Comparison of ENCODE assay signal across 8 cellular contexts in the genomic region with DNA sequence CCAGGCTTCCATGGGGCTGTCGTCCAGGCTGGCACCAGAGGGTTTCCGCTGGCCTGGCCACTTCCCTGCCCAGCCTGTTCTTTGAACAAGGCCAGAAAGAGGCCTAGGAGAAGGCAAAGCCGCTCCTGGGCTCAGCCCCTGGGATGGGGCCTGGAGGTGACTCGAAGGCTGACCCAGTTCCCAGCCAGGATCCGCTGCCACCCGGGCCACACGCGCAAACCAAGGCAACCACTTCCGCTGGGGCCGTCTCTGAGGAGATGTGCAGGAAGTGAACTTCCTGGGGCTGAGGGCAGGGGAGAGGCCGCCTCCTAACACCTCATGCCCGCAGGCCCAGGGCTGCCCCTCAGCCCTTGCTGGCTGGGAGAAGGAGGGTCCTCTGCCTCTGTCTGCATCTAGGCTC. TPM values are rescaled to one million over a fixed set of nuclear protein-coding genes. Genes with fewer than 3 reads are reported as not detected.
DNase-seq lines count a peak whose midpoint lies in the region; ATAC-seq and TF ChIP-seq lines count a peak whose summit lies in the region.

No MANE protein-coding gene starts in this region.

- no peak for TF ChIP-seq CTCF in right atrium auricular region (IDR thresholded peaks at IDR 0.05)

- no peaks in the 10 kb centered on the region for H3K9me3 ChIP-seq in right atrium auricular region

- ATAC-seq in GM19395 (IDR thresholded peaks at IDR 0.05; ENCODE audit: unreplicated experiment) = peak; percentile 76
- no peak for ATAC-seq in GM21515 (IDR thresholded peaks at IDR 0.05; ENCODE audit: unreplicated experiment)

- no peak overlapping the region for H3K4me3 ChIP-seq in right atrium auricular region

- H3K27ac ChIP-seq in right atrium auricular region = peak overlapping the region; percentile 94 to 96

- no peaks in the 10 kb centered on the region for H3K27me3 ChIP-seq in right atrium auricular region

- peaks cover 25% of the 10 kb centered on the region for H3K36me3 ChIP-seq in right atrium auricular region

- DNase-seq in Kasumi-1 (lab: John Stamatoyannopoulos, UW) (peak; percentile 66 to 79), right atrium auricular region (ENCODE audit: low spot score) (no peak), iPS-NIHi11 (ENCODE audit: low spot score) (no peak), DMS114 treated with DMSO at 0.1 percent for 48 hours (lab: John Stamatoyannopoulos, UW; ENCODE audit: unreplicated experiment) (no peak)
- DNase-seq in activated CD8-positive, alpha-beta memory T cell treated with anti-CD3 and anti-CD28 coated beads, Interleukin-2, amount 50 U/mL, for 4 hours = peak; percentile 70
- DNase-seq in stimulated activated CD8-positive, alpha-beta memory T cell treated with anti-CD3 and anti-CD28 coated beads, Interleukin-7, amount 100 ng/mL, for 24 hours (ENCODE audit: low read depth) = peak; percentile 69

- peaks cover 4 to 82% of the 10 kb centered on the region in 2 donors for H3K4me1 ChIP-seq in right atrium auricular region

RNA-seq across cellular contexts. Expression of a gene that starts 15.2 kb away (rescaled TPM):
- 10 to 100 TPM; 32.4 to 86.3 TPM for total RNA-seq in right atrium auricular region

RNA-seq across cellular contexts. Expression of a gene that starts 34.6 kb away (rescaled TPM):
- 10 to 100 TPM; 47.9 to 61.4 TPM for total RNA-seq in right atrium auricular region

Comparison
In these comparisons a context has a peak if more than half of its experiments do, and no peak if none do; other contexts are left out.
1. DNase-seq: peak in Kasumi-1 (2 of 2), activated CD8-positive, alpha-beta memory T cell treated with anti-CD3 and anti-CD28 coated beads, Interleukin-2, amount 50 U/mL, for 4 hours (single experiment) and stimulated activated CD8-positive, alpha-beta memory T cell treated with anti-CD3 and anti-CD28 coated beads, Interleukin-7, amount 100 ng/mL, for 24 hours (single experiment); none in right atrium auricular region (single experiment), iPS-NIHi11 (single experiment) and DMS114 treated with DMSO at 0.1 percent for 48 hours (single experiment).